Comparison of ENCODE assay signal across 12 cellular contexts in the genomic region with DNA sequence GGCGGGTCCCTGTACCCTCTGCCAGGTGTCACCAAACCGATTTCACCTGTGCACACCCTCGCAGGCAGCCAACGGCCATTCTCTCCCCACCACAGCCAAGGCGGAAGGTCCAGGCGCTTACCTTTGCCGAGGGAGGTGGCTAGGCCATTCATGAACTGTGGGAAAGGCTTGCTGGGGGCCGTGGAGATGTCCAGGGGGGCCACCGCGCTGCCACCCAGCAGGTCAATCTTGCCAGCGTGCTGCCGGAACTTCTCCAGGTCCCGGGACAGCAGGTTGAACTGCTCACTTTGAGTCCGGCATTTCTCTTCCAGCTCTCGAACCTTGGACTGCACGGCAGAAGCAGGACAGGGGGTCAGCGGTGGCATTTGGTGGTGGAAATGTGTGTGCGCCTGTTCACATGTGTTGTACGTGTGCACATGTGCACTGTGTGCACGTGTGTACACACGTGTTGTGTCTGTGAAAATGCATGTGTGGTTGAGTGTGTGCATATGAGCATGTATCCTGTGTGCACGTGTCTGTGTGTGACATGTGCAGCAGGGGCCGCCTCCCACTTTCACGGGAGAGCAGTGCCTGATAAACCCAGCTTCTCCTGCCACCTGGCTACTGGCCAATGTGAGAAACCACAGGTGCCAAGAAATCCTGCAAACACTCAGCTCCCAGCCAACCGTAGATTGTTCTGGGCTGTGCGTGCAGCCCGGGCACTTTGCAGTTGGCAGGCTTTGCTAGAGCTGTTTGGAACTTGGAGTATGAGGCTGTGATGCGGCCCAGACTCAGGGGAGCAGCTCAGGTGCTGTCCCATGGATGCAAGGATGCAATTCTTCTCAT.
DNase-seq lines count a peak whose midpoint lies in the region; ATAC-seq and TF ChIP-seq lines count a peak whose summit lies in the region.
"Had no signal": no experiment of that assay in that cellular context is flagged by ENCODE, and none has a peak within 500 bp of the region (broad histone marks: within the 10 kb centered on the region; RNA-seq: fewer than 3 reads in every experiment).

No MANE protein-coding gene starts in this region.

- WGBS in thyroid gland, 2 donors = 59 to 67% methylated on average over 14 to 20 of the region's 28 CpGs
- WGBS in lower leg skin, 2 donors = 64 to 72% methylated on average over 26 to 27 of the region's 28 CpGs

- TF ChIP-seq CTCF in left ventricle myocardium inferior (IDR thresholded peaks at IDR 0.05; ENCODE audit: borderline replicate concordance) = no peak
- TF ChIP-seq CTCF in thyroid gland (IDR thresholded peaks at IDR 0.05) = no peak
- no peak for TF ChIP-seq CTCF in lower leg skin (IDR thresholded peaks at IDR 0.05)

- DNase-seq in Right ventricle myocardium superior (peak; percentile 70), cardiac septum (ENCODE audit: low spot score) (no peak), NCI-H345 treated with DMSO at 0.1 percent for 48 hours (lab: John Stamatoyannopoulos, UW; ENCODE audit: unreplicated experiment) (peak; percentile 35), left ventricle myocardium inferior (peak; percentile 68), thyroid gland (peak; percentile 93 to 95), lower leg skin (ENCODE audit: low spot score in 2 of 2) (no peak)
- DNase-seq: activated CD4-positive, alpha-beta T cell treated with anti-CD3 and anti-CD28 coated beads, Interleukin-2, amount 50 U/mL, for 1 hour; aorta; immature natural killer cell; stimulated activated CD4-positive, alpha-beta T cell treated with anti-CD3 and anti-CD28 coated beads, Interleukin-2, amount 100 ng/mL, for 24 hours had no signal

- H3K9me3 ChIP-seq in left ventricle myocardium inferior (replicated peaks) (no peaks in the 10 kb centered on the region), thyroid gland (no peaks in the 10 kb centered on the region)

- ATAC-seq in Right ventricle myocardium superior (ENCODE audit: poor library complexity) (peak; percentile 94), HG03025 (IDR thresholded peaks at IDR 0.05; ENCODE audit: low FRiP score, unreplicated experiment) (no peak), HG03159 (IDR thresholded peaks at IDR 0.05; ENCODE audit: unreplicated experiment) (no peak)

- no peak overlapping the region for H3K4me3 ChIP-seq in left ventricle myocardium inferior
- H3K4me3 ChIP-seq in thyroid gland (replicated peaks in 1 of 3) = no peak overlapping the region
- no peak overlapping the region for H3K4me3 ChIP-seq in lower leg skin (ENCODE audit: low read depth, poor library complexity, severe bottlenecking)

- intact Hi-C loops in Right ventricle myocardium superior (cut with DNase I) = no loop called here
- intact Hi-C loops in cardiac septum (cut with DNase I) = no loop called here
- intact Hi-C loops in left ventricle myocardium inferior (cut with micrococcal nuclease) = no loop called here
- intact Hi-C loops in thyroid gland (cut with DNase I) = no loop called here
- intact Hi-C loops in lower leg skin (cut with DNase I; ENCODE audit: low total_unique reads) = no loop called here

- no peaks in the 10 kb centered on the region for H3K36me3 ChIP-seq in left ventricle myocardium inferior
- no peaks in the 10 kb centered on the region for H3K36me3 ChIP-seq in thyroid gland

- H3K27ac ChIP-seq in left ventricle myocardium inferior (replicated peaks) (no peak overlapping the region), thyroid gland (no peak overlapping the region)

- no peaks in the 10 kb centered on the region for H3K4me1 ChIP-seq in left ventricle myocardium inferior
- peaks cover 0 to 6% of the 10 kb centered on the region in 2 donors for H3K4me1 ChIP-seq in thyroid gland

- TF ChIP-seq POLR2A in thyroid gland (IDR thresholded peaks at IDR 0.05) = no peak
- no peak for TF ChIP-seq POLR2A in lower leg skin (IDR thresholded peaks at IDR 0.05)

- H3K27me3 ChIP-seq in left ventricle myocardium inferior (ENCODE audit: low read depth) (peaks cover 44% of the 10 kb centered on the region), thyroid gland (no peaks in the 10 kb centered on the region)

Comparison
In these comparisons a context has a peak if more than half of its experiments do, and no peak if none do; other contexts are left out.
1. DNase-seq: peak in Right ventricle myocardium superior (single experiment), NCI-H345 treated with DMSO at 0.1 percent for 48 hours (single experiment), left ventricle myocardium inferior (single experiment) and thyroid gland (2 of 2); none in cardiac septum (single experiment) and lower leg skin (0 of 2).